15 cellular contexts compared by ENCODE assay signal in genomic region chr3:57943525-57944312, GRCh38.
DNase-seq lines count a peak whose midpoint lies in the region; ATAC-seq and TF ChIP-seq lines count a peak whose summit lies in the region.
"Had no signal": no experiment of that assay in that cellular context is flagged by ENCODE, and none has a peak within 500 bp of the region (broad histone marks: within the 10 kb centered on the region; RNA-seq: fewer than 3 reads in every experiment).

No MANE protein-coding gene starts in this region.

- no peaks in the 10 kb centered on the region for H3K79me1 ChIP-seq in IMR-90 (ENCODE audit: low read depth in 1 of 2, low read length in 2 of 2)

- H3K4ac ChIP-seq in IMR-90 (ENCODE audit: low read depth, low read length): no peak overlapping the region; the same call in 1 of the 2 replicates

- no peaks in the 10 kb centered on the region for H3K27me3 ChIP-seq in IMR-90 (ENCODE audit: control insufficient read depth, insufficient read depth, low read length)
- no peaks in the 10 kb centered on the region for H3K27me3 ChIP-seq in endodermal cell (ENCODE audit: control insufficient read depth, insufficient read depth, low read length, poor library complexity, severe bottlenecking)
- no peaks in the 10 kb centered on the region for H3K27me3 ChIP-seq in spleen (replicated peaks in 1 of 7)
- H3K27me3 ChIP-seq: BE2C had no signal

- H3K4me2 ChIP-seq in IMR-90 (ENCODE audit: low read depth, low read length): no peak overlapping the region

- BruUV-seq in IMR-90 (replicated peaks; lab: Mats Ljungman, UMichigan): no TSS peak

- H3K27me3 Mint-ChIP-seq in endodermal cell (ENCODE audit: insufficient read depth) (no peaks in the 10 kb centered on the region), mesothelial cell of epicardium (ENCODE audit: low read depth) (no peaks in the 10 kb centered on the region)
- H3K27me3 Mint-ChIP-seq in activated CD4-positive, alpha-beta memory T cell treated with anti-CD3 and anti-CD28 coated beads, Interleukin-2, amount 10 ng/mL, durations not matched to agents 7 days and 5 days: no peaks in the 10 kb centered on the region

- peaks cover 23% of the 10 kb centered on the region for H3K4me1 Mint-ChIP-seq in endodermal cell
- H3K4me1 Mint-ChIP-seq in mesothelial cell of epicardium: peaks cover 34% of the 10 kb centered on the region
- no peaks in the 10 kb centered on the region for H3K4me1 Mint-ChIP-seq in activated CD4-positive, alpha-beta memory T cell treated with anti-CD3 and anti-CD28 coated beads, Interleukin-2, amount 10 ng/mL, durations not matched to agents 7 days and 5 days
- H3K4me1 Mint-ChIP-seq: activated CD4-positive, alpha-beta T cell treated with anti-CD3 and anti-CD28 coated beads, Interleukin-2, amount 10 ng/mL, durations not matched to agents 7 days and 5 days had no signal

- no peaks in the 10 kb centered on the region for H4K20me1 ChIP-seq in IMR-90 (ENCODE audit: insufficient read depth, low read length)

- H2AFZ ChIP-seq in IMR-90 (replicated peaks; ENCODE audit: low read length, poor library complexity): no peak overlapping the region

- 87% methylated on average over 5 of the region's 5 CpGs; no CpG with 5 or more reads in 1 of the 2 experiments for WGBS in IMR-90 (ENCODE audit: extremely low coverage in 2 of 2, insufficient read length in 1 of 2), 2 experiments
- 93 to 100% methylated on average over 5 of the region's 5 CpGs for WGBS in endodermal cell (ENCODE audit: insufficient coverage in 1 of 2, insufficient read length in 1 of 2), 2 experiments
- 91 to 94% (median 92%) methylated on average over 5 of the region's 5 CpGs for WGBS in spleen, 5 donors

- H3K4me3 ChIP-seq in IMR-90 (ENCODE audit: insufficient read depth, low read depth, low read length): no peak overlapping the region
- no peak overlapping the region for H3K4me3 ChIP-seq in endodermal cell (ENCODE audit: low read length)
- H3K4me3 ChIP-seq in spleen: no peak overlapping the region
- H3K4me3 ChIP-seq: GM12878 had no signal

- no peak for TF ChIP-seq CTCF in IMR-90 (conservative IDR thresholded peaks at IDR 0.05; ENCODE audit: low read depth, low read length)
- no peak for TF ChIP-seq CTCF in endodermal cell (conservative IDR thresholded peaks at IDR 0.05)
- no peak for TF ChIP-seq CTCF in mesothelial cell of epicardium (IDR thresholded peaks at IDR 0.05; ENCODE audit: unreplicated experiment)
- TF ChIP-seq CTCF in spleen (IDR thresholded peaks at IDR 0.05 in 8 of 11, conservative IDR thresholded peaks at IDR 0.05 in 3 of 11): no peak

- H3K9me3 ChIP-seq in IMR-90 (ENCODE audit: control insufficient read depth, insufficient read depth, low read length): peaks cover 3% of the 10 kb centered on the region
- peaks cover 9% of the 10 kb centered on the region for H3K9me3 ChIP-seq in endodermal cell (ENCODE audit: control insufficient read depth, low read length)
- peaks cover 0 to 9% (median 0%) of the 10 kb centered on the region in 8 donors for H3K9me3 ChIP-seq in spleen
- H3K9me3 ChIP-seq: BE2C had no signal

- no peak overlapping the region for H3K9ac ChIP-seq in IMR-90 (ENCODE audit: low read depth, low read length)
- H3K9ac ChIP-seq in endodermal cell (ENCODE audit: extremely low read depth, low read length, poor library complexity, severe bottlenecking): no peak overlapping the region

- no peak for DNase-seq in IMR-90
- DNase-seq in endodermal cell: no peak
- DNase-seq in mesothelial cell of epicardium (ENCODE audit: low spot score in 2 of 2, unreplicated experiment in 2 of 2): no peak
- no peak for DNase-seq in spleen
- no peak for DNase-seq in activated CD4-positive, alpha-beta memory T cell treated with anti-CD3 and anti-CD28 coated beads, Interleukin-2, amount 10 ng/mL, durations not matched to agents 7 days and 5 days
- DNase-seq in GDM1 (lab: John Stamatoyannopoulos, UW): no peak
- no peak for DNase-seq in cortex of kidney (lab: John Stamatoyannopoulos, UW)
- DNase-seq: activated CD4-positive, alpha-beta T cell treated with anti-CD3 and anti-CD28 coated beads, Interleukin-2, amount 10 ng/mL, durations not matched to agents 7 days and 5 days; BE2C; NCI-H1417 treated with DMSO at 0.1 percent for 48 hours; NCI-H526 treated with DMSO at 0.1 percent for 48 hours had no signal

- no peak overlapping the region for H2AK5ac ChIP-seq in IMR-90 (ENCODE audit: low read depth, low read length)

- intact Hi-C loops in IMR-90 (cut with micrococcal nuclease) (no loop called here), spleen (cut with DNase I; ENCODE audit: low total_unique reads) (no loop called here)

- dilution Hi-C loops in IMR-90 (cut with HindIII; ENCODE audit: low sequenced_read_pairs, unreplicated experiment): no loop called here

- peaks cover 3% of the 10 kb centered on the region; the same call in 1 of the 2 replicates for H3K36me3 ChIP-seq in IMR-90 (ENCODE audit: control insufficient read depth, insufficient read depth, low read length)
- no peaks in the 10 kb centered on the region for H3K36me3 ChIP-seq in endodermal cell (ENCODE audit: control insufficient read depth, insufficient read depth, low read length)
- no peaks in the 10 kb centered on the region for H3K36me3 ChIP-seq in spleen
- H3K36me3 ChIP-seq: BE2C had no signal

- CTCF ChIA-PET in IMR-90 (lab: Yijun Ruan, JAX): no interaction called here
- CTCF ChIA-PET in activated CD4-positive, alpha-beta memory T cell treated with anti-CD3 and anti-CD28 coated beads, Interleukin-2, amount 10 ng/mL, durations not matched to agents 7 days and 5 days (lab: Charles Lee): interaction anchor here (0.6 kb wide), 1 partner anchor 270 kb away, joined by 3 read pairs; no protein-coding TSS in a partner anchor

- H3K9me3 Mint-ChIP-seq in endodermal cell: peaks cover 11% of the 10 kb centered on the region
- H3K9me3 Mint-ChIP-seq in mesothelial cell of epicardium: peaks cover 8% of the 10 kb centered on the region
- H3K9me3 Mint-ChIP-seq in activated CD4-positive, alpha-beta memory T cell treated with anti-CD3 and anti-CD28 coated beads, Interleukin-2, amount 10 ng/mL, durations not matched to agents 7 days and 5 days: peaks cover 3% of the 10 kb centered on the region
- H3K9me3 Mint-ChIP-seq: activated T-helper 2 cell treated with anti-CD3 and anti-CD28 coated beads, Interferon-gamma antibody, Interleukin-2, Interleukin-4, amounts not matched to agents 10 μg/mL and 5 μg/mL and 100 μg/mL, durations not matched to agents 14 hours and 24 hours and 36 hours; T-helper 2 cell treated with Interferon-gamma antibody and Interleukin-4, amounts not matched to agents 5 μg/mL and 100 μg/mL, for 36 hours had no signal

- H3K4me1 ChIP-seq in IMR-90 (ENCODE audit: control insufficient read depth, insufficient read depth, low read length) (peaks cover 2% of the 10 kb centered on the region), endodermal cell (ENCODE audit: control insufficient read depth, insufficient read depth, low read length) (peaks cover 7% of the 10 kb centered on the region), spleen (peaks cover 0 to 21% (median 6%) of the 10 kb centered on the region in 6 donors)
- H3K4me1 ChIP-seq: BE2C had no signal

- H3K27ac Mint-ChIP-seq in endodermal cell: peak overlapping the region; percentile 28
- H3K27ac Mint-ChIP-seq in mesothelial cell of epicardium: peak overlapping the region; percentile 93
- no peak overlapping the region for H3K27ac Mint-ChIP-seq in activated CD4-positive, alpha-beta memory T cell treated with anti-CD3 and anti-CD28 coated beads, Interleukin-2, amount 10 ng/mL, durations not matched to agents 7 days and 5 days
- H3K27ac Mint-ChIP-seq: activated CD4-positive, alpha-beta T cell treated with anti-CD3 and anti-CD28 coated beads, Interleukin-2, amount 10 ng/mL, durations not matched to agents 7 days and 5 days; activated T-helper 2 cell treated with anti-CD3 and anti-CD28 coated beads, Interferon-gamma antibody, Interleukin-2, Interleukin-4, amounts not matched to agents 10 μg/mL and 5 μg/mL and 100 μg/mL, durations not matched to agents 14 hours and 24 hours and 36 hours; T-helper 2 cell treated with Interferon-gamma antibody and Interleukin-4, amounts not matched to agents 5 μg/mL and 100 μg/mL, for 36 hours had no signal

- H3K9me1 ChIP-seq in IMR-90 (ENCODE audit: insufficient read depth, low read length): no peaks in the 10 kb centered on the region

- no peak overlapping the region for H2BK5ac ChIP-seq in IMR-90 (ENCODE audit: low read depth, low read length, poor library complexity, severe bottlenecking)

- H4K8ac ChIP-seq in IMR-90 (ENCODE audit: low read depth in 2 of 2, low read length in 2 of 2): no peak overlapping the region

- H4K91ac ChIP-seq in IMR-90 (ENCODE audit: insufficient read depth, low read depth, low read length): no peak overlapping the region

- no peak overlapping the region for H3K56ac ChIP-seq in IMR-90 (ENCODE audit: extremely low read depth, insufficient read depth, low read length)

- POLR2A ChIA-PET in IMR-90 (lab: Charles Lee; ENCODE audit: unreplicated experiment): no interaction called here
- POLR2A ChIA-PET in activated CD4-positive, alpha-beta memory T cell treated with anti-CD3 and anti-CD28 coated beads, Interleukin-2, amount 10 ng/mL, durations not matched to agents 7 days and 5 days (lab: Charles Lee): no interaction called here

- in situ Hi-C loops in IMR-90 (cut with MboI; ENCODE audit: low sequenced_read_pairs): no loop called here

- TF ChIP-seq RAD21 in IMR-90 (IDR thresholded peaks at IDR 0.05; ENCODE audit: low read length): no peak

- H3K4me3 Mint-ChIP-seq in endodermal cell (no peak overlapping the region), mesothelial cell of epicardium (no peak overlapping the region)
- H3K4me3 Mint-ChIP-seq in activated CD4-positive, alpha-beta memory T cell treated with anti-CD3 and anti-CD28 coated beads, Interleukin-2, amount 10 ng/mL, durations not matched to agents 7 days and 5 days: no peak overlapping the region
- H3K4me3 Mint-ChIP-seq: activated CD4-positive, alpha-beta T cell treated with anti-CD3 and anti-CD28 coated beads, Interleukin-2, amount 10 ng/mL, durations not matched to agents 7 days and 5 days; T-helper 2 cell treated with Interferon-gamma antibody and Interleukin-4, amounts not matched to agents 5 μg/mL and 100 μg/mL, for 36 hours had no signal

- H3K27ac ChIP-seq in IMR-90 (ENCODE audit: insufficient read depth, low read length) (no peak overlapping the region), endodermal cell (ENCODE audit: low read depth, low read length) (peak overlapping the region; percentile 19), spleen (peak overlapping the region in 7 of 8 donors; percentile 36 to 61 (median 49))

- H3K23ac ChIP-seq in IMR-90 (ENCODE audit: low read depth, low read length): no peak overlapping the region

- peak; percentile 34 for ATAC-seq in IMR-90 (ENCODE audit: low read depth)
- no peak for ATAC-seq in GM18519 (IDR thresholded peaks at IDR 0.05; ENCODE audit: low FRiP score, unreplicated experiment)
- ATAC-seq: GM12878 had no signal

- no peak overlapping the region for H2AK9ac ChIP-seq in IMR-90 (replicated peaks; ENCODE audit: low read depth, low read length, poor library complexity)

- H3K18ac ChIP-seq in IMR-90 (ENCODE audit: low read depth, low read length): no peak overlapping the region

- no peak overlapping the region for H2BK15ac ChIP-seq in IMR-90 (ENCODE audit: low read depth, low read length)

- no peak overlapping the region for H3K14ac ChIP-seq in IMR-90 (replicated peaks; ENCODE audit: low read depth, low read length)

- H4K5ac ChIP-seq in IMR-90 (ENCODE audit: low read depth, low read length): no peak overlapping the region

- TF ChIP-seq POLR2A in IMR-90 (IDR thresholded peaks at IDR 0.05; ENCODE audit: low read depth, low read length) (no peak), spleen (IDR thresholded peaks at IDR 0.05) (no peak)

- H2BK120ac ChIP-seq in IMR-90 (ENCODE audit: low read depth, low read length): no peak overlapping the region

- H3K36me3 Mint-ChIP-seq in endodermal cell (ENCODE audit: low read depth): peaks cover 14% of the 10 kb centered on the region
- H3K36me3 Mint-ChIP-seq in mesothelial cell of epicardium: peaks cover 11% of the 10 kb centered on the region
- no peaks in the 10 kb centered on the region for H3K36me3 Mint-ChIP-seq in activated CD4-positive, alpha-beta memory T cell treated with anti-CD3 and anti-CD28 coated beads, Interleukin-2, amount 10 ng/mL, durations not matched to agents 7 days and 5 days (ENCODE audit: low read depth)

- no peak overlapping the region for H2BK20ac ChIP-seq in IMR-90 (ENCODE audit: low read depth, low read length)
